In the genomic region with DNA sequence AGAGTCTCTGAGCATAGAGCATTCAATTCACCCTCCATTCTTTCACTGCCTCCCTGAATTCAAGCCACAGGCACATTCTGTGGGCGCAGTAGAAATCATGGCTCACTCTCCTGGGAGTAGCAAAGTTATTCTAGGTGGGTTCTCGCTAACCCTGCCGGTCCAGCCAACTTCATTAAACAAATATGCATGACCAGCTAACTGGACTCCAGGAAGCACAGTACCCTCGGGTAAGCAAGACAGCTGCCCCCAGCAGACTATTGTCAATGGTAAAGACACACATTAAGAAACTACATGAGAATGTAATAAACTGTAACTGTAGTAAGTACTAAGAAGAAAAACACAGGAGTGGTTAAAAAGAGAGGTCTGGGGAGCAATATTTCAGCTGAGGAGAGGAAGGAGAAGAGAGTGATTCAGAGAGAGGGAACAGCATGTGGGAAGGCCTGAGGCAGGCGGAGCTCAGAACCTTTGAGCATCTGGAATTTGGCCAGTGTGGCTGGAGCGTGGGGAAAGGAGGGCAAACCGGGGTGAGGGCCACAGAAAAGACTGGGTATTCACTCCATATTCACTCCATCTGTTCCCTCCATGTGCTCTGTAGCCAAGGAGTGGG, we compare ENCODE assay signal across 1 cellular context.
TF ChIP-seq lines count a peak whose summit lies in the region.

No MANE protein-coding gene starts in this region.

TF ChIP-seq in IMR-90, 13 proteins besides CTCF, POLR2A, EP300 and RAD21 (continued from another document):
- TF ChIP-seq, protein P1, sequence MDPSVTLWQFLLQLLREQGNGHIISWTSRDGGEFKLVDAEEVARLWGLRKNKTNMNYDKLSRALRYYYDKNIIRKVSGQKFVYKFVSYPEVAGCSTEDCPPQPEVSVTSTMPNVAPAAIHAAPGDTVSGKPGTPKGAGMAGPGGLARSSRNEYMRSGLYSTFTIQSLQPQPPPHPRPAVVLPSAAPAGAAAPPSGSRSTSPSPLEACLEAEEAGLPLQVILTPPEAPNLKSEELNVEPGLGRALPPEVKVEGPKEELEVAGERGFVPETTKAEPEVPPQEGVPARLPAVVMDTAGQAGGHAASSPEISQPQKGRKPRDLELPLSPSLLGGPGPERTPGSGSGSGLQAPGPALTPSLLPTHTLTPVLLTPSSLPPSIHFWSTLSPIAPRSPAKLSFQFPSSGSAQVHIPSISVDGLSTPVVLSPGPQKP (IDR thresholded peaks at IDR 0.05; ENCODE audit: borderline replicate concordance, low read depth, low read length), result no peak
- TF ChIP-seq FOS (IDR thresholded peaks at IDR 0.05; ENCODE audit: low read depth, low read length), result no peak
- TF ChIP-seq CHD1 (IDR thresholded peaks at IDR 0.05; ENCODE audit: low read depth, low read length), result no peak
- no peak for TF ChIP-seq NFE2L2 (IDR thresholded peaks at IDR 0.05; ENCODE audit: low read depth, low read length)
- TF ChIP-seq BHLHE40 (IDR thresholded peaks at IDR 0.05; ENCODE audit: low read depth, low read length), result no peak
